ENCODE assay signal across 20 cellular contexts in genomic region chr6:166766769-166767168, GRCh38.
"Had no signal": no experiment of that assay in that cellular context is flagged by ENCODE, and none has a peak within 500 bp of the region (broad histone marks: within the 10 kb centered on the region; RNA-seq: fewer than 3 reads in every experiment).

No MANE protein-coding gene starts in this region.

- H3K36me3 ChIP-seq: brain microvascular endothelial cell, gastrocnemius medialis, tibial artery had no signal

- H3K27ac ChIP-seq: brain microvascular endothelial cell, gastrocnemius medialis, neutrophil, tibial artery had no signal

- H3K4me1 ChIP-seq: gastrocnemius medialis, tibial artery had no signal

- H3K9me3 Mint-ChIP-seq: activated CD4-positive, alpha-beta memory T cell treated with anti-CD3 and anti-CD28 coated beads, Interleukin-2, amount 10 ng/mL, durations not matched to agents 7 days and 5 days; activated naive CD8-positive, alpha-beta T cell treated with anti-CD3 and anti-CD28 coated beads for 36 hours; activated T-helper 1 cell treated with anti-CD3 and anti-CD28 coated beads, Interleukin-12 subunit alpha, Interleukin-12 subunit beta, Interleukin-2, Interleukin-4 antibody, amounts not matched to agents 30 ng/mL and 10 ng/mL and 1 ng/mL, durations not matched to agents 14 hours and 24 hours and 36 hours; central memory CD8-positive, alpha-beta T cell; memory B cell; naive thymus-derived CD8-positive, alpha-beta T cell had no signal

- H3K4me3 Mint-ChIP-seq: activated CD4-positive, alpha-beta memory T cell treated with anti-CD3 and anti-CD28 coated beads, Interleukin-2, amount 10 ng/mL, durations not matched to agents 7 days and 5 days; activated naive CD8-positive, alpha-beta T cell treated with anti-CD3 and anti-CD28 coated beads for 36 hours; activated T-helper 1 cell treated with anti-CD3 and anti-CD28 coated beads, Interleukin-12 subunit alpha, Interleukin-12 subunit beta, Interleukin-2, Interleukin-4 antibody, amounts not matched to agents 30 ng/mL and 10 ng/mL and 1 ng/mL, durations not matched to agents 14 hours and 24 hours and 36 hours; central memory CD8-positive, alpha-beta T cell; memory B cell; naive thymus-derived CD8-positive, alpha-beta T cell had no signal

- ATAC-seq: gastrocnemius medialis; left ventricle myocardium superior; naive thymus-derived CD8-positive, alpha-beta T cell had no signal

- H3K36me3 Mint-ChIP-seq: activated naive CD8-positive, alpha-beta T cell treated with anti-CD3 and anti-CD28 coated beads for 36 hours; naive thymus-derived CD8-positive, alpha-beta T cell had no signal

- H3K27ac Mint-ChIP-seq: activated CD4-positive, alpha-beta memory T cell treated with anti-CD3 and anti-CD28 coated beads, Interleukin-2, amount 10 ng/mL, durations not matched to agents 7 days and 5 days; activated naive CD8-positive, alpha-beta T cell treated with anti-CD3 and anti-CD28 coated beads for 36 hours; activated T-helper 1 cell treated with anti-CD3 and anti-CD28 coated beads, Interleukin-12 subunit alpha, Interleukin-12 subunit beta, Interleukin-2, Interleukin-4 antibody, amounts not matched to agents 30 ng/mL and 10 ng/mL and 1 ng/mL, durations not matched to agents 14 hours and 24 hours and 36 hours; memory B cell; naive thymus-derived CD8-positive, alpha-beta T cell had no signal

- H3K4me3 ChIP-seq: gastrocnemius medialis, tibial artery had no signal

- H3K9me3 ChIP-seq: gastrocnemius medialis, neutrophil, tibial artery had no signal

- H3K4me1 Mint-ChIP-seq: activated CD4-positive, alpha-beta memory T cell treated with anti-CD3 and anti-CD28 coated beads, Interleukin-2, amount 10 ng/mL, durations not matched to agents 7 days and 5 days; activated naive CD8-positive, alpha-beta T cell treated with anti-CD3 and anti-CD28 coated beads for 36 hours; central memory CD8-positive, alpha-beta T cell; memory B cell had no signal

- H3K27me3 ChIP-seq: brain microvascular endothelial cell, gastrocnemius medialis, neutrophil had no signal

- H3K27me3 Mint-ChIP-seq: central memory CD8-positive, alpha-beta T cell had no signal

- DNase-seq: activated CD4-positive, alpha-beta memory T cell treated with anti-CD3 and anti-CD28 coated beads, Interleukin-2, amount 10 ng/mL, durations not matched to agents 7 days and 5 days; activated CD4-positive, alpha-beta T cell treated with anti-CD3 and anti-CD28 coated beads for 48 hours; activated CD4-positive, CD25-positive, alpha-beta regulatory T cell; activated naive CD4-positive, alpha-beta T cell; activated naive CD8-positive, alpha-beta T cell treated with anti-CD3 and anti-CD28 coated beads for 36 hours; anterior cingulate cortex; brain microvascular endothelial cell; cortex of kidney; gastrocnemius medialis; left ventricle myocardium superior; naive thymus-derived CD8-positive, alpha-beta T cell; stimulated activated naive CD4-positive, alpha-beta T cell treated with Interleukin-2 at 50 U/mL for 16 hours; substantia nigra; T-helper 1 cell; T-helper 9 cell; tibial artery had no signal
